8 cellular contexts compared by ENCODE assay signal in genomic region chr15:47717036-47717611, GRCh38. TPM values are rescaled to one million over a fixed set of nuclear protein-coding genes. Genes with fewer than 3 reads are reported as not detected.
A peak's percentile ranks its signal among the peaks of the same experiment; 100 is the strongest.
DNase-seq lines count a peak whose midpoint lies in the region; ATAC-seq, FAIRE-seq and TF ChIP-seq lines count a peak whose summit lies in the region.

Gene SEMA6D, plus strand, starts transcription at chr15:47717505. Its CDS starts 42,294 bp downstream, at chr15:47759799.

- H3K9me3 Mint-ChIP-seq in activated CD4-positive, alpha-beta memory T cell treated with anti-CD3 and anti-CD28 coated beads for 36 hours: no peaks in the 10 kb centered on the region

- H3K4me1 ChIP-seq in sigmoid colon: peaks cover 0 to 29% (median 19%) of the 10 kb centered on the region in 4 donors
- H3K4me1 ChIP-seq in Karpas-422 (ENCODE audit: low read length): no peaks in the 10 kb centered on the region

- H3K4me3 ChIP-seq in bronchial epithelial cell (ENCODE audit: low read depth, low read length): peak within 1 kb of the TSS; percentile 40
- H3K4me3 ChIP-seq in sigmoid colon: peak within 1 kb of the TSS; percentile 48 to 77 (median 70)
- no peak within 1 kb of the TSS for H3K4me3 ChIP-seq in Karpas-422 (ENCODE audit: low read length)

- TF ChIP-seq EP300 in sigmoid colon (IDR thresholded peaks at IDR 0.05): no peak

- DNase-seq in GM12891 (ENCODE audit: insufficient read length, low spot score) (peak; percentile 15), NCI-H2196 (lab: John Stamatoyannopoulos, UW; ENCODE audit: unreplicated experiment) (peak; percentile 51), bronchial epithelial cell (ENCODE audit: low read depth) (peak; percentile 50), iPS-NIHi7 (ENCODE audit: extremely low spot score) (peak; percentile 79), sigmoid colon (peak; percentile 77), Karpas-422 (no peak)
- DNase-seq in activated CD4-positive, alpha-beta memory T cell treated with anti-CD3 and anti-CD28 coated beads for 36 hours: no peak

- H3K27me3 Mint-ChIP-seq in activated CD4-positive, alpha-beta memory T cell treated with anti-CD3 and anti-CD28 coated beads for 36 hours: peaks cover 42% of the 10 kb centered on the region

- no peak within 1 kb of the TSS for H3K9ac ChIP-seq in Karpas-422 (ENCODE audit: low read length)

- no peak within 1 kb of the TSS for H3K4me3 Mint-ChIP-seq in activated CD4-positive, alpha-beta memory T cell treated with anti-CD3 and anti-CD28 coated beads for 36 hours

- H3K9me3 ChIP-seq in sigmoid colon (no peaks in the 10 kb centered on the region), Karpas-422 (ENCODE audit: low read length) (no peaks in the 10 kb centered on the region; the same call in 1 of the 2 replicates)

- no peak within 1 kb of the TSS for H2AFZ ChIP-seq in Karpas-422 (ENCODE audit: low read length)

- no peak within 1 kb of the TSS for H3K27ac Mint-ChIP-seq in activated CD4-positive, alpha-beta memory T cell treated with anti-CD3 and anti-CD28 coated beads for 36 hours

- peak; percentile 32 for TF ChIP-seq CTCF in bronchial epithelial cell (IDR thresholded peaks at IDR 0.05; ENCODE audit: insufficient read depth, low read length, severe bottlenecking)
- TF ChIP-seq CTCF in sigmoid colon (IDR thresholded peaks at IDR 0.05): peak in 1 of 4 experiments; percentile 35

- CTCF ChIA-PET in activated CD4-positive, alpha-beta memory T cell treated with anti-CD3 and anti-CD28 coated beads for 36 hours (lab: Charles Lee): no interaction called here

- ATAC-seq in HG02852 (IDR thresholded peaks at IDR 0.05; ENCODE audit: unreplicated experiment): no peak

- peak within 1 kb of the TSS; percentile 70 to 87 (median 81) for H3K27ac ChIP-seq in sigmoid colon
- no peak within 1 kb of the TSS for H3K27ac ChIP-seq in Karpas-422 (ENCODE audit: low read length)

- H3K36me3 ChIP-seq in bronchial epithelial cell (ENCODE audit: control insufficient read depth, insufficient read depth, low read length): no peaks in the 10 kb centered on the region
- no peaks in the 10 kb centered on the region for H3K36me3 ChIP-seq in sigmoid colon
- H3K36me3 ChIP-seq in Karpas-422 (ENCODE audit: insufficient read depth, low read length): no peaks in the 10 kb centered on the region

- 1% methylated on average over 40 of the region's 40 CpGs for WGBS in sigmoid colon, 2 donors

- no peaks in the 10 kb centered on the region for H3K79me2 ChIP-seq in Karpas-422 (ENCODE audit: low read length)

- no peaks in the 10 kb centered on the region for H4K20me1 ChIP-seq in Karpas-422 (ENCODE audit: insufficient read depth, low read depth, low read length)

- POLR2A ChIA-PET in activated CD4-positive, alpha-beta memory T cell treated with anti-CD3 and anti-CD28 coated beads for 36 hours (lab: Charles Lee): no interaction called here

- no peaks in the 10 kb centered on the region for H3K27me3 ChIP-seq in bronchial epithelial cell (ENCODE audit: control insufficient read depth, insufficient read depth, low read length)
- peaks cover 0 to 23% (median 0%) of the 10 kb centered on the region in 3 donors for H3K27me3 ChIP-seq in sigmoid colon
- H3K27me3 ChIP-seq in Karpas-422 (ENCODE audit: low read length): no peaks in the 10 kb centered on the region

- intact Hi-C loops in sigmoid colon (cut with DNase I): no loop called here
- intact Hi-C loops in activated CD4-positive, alpha-beta memory T cell treated with anti-CD3 and anti-CD28 coated beads for 36 hours (cut with micrococcal nuclease): no loop called here

- FAIRE-seq in GM12891 (lab: Jason Lieb, UNC) (no peak), bronchial epithelial cell (lab: Jason Lieb, UNC) (no peak)

- H3K36me3 Mint-ChIP-seq in activated CD4-positive, alpha-beta memory T cell treated with anti-CD3 and anti-CD28 coated beads for 36 hours: no peaks in the 10 kb centered on the region

- H3K4me2 ChIP-seq in Karpas-422 (ENCODE audit: low read depth, low read length, poor library complexity, severe bottlenecking): no peak within 1 kb of the TSS

- TF ChIP-seq POLR2A in GM12891 (IDR thresholded peaks at IDR 0.05; ENCODE audit: low read depth, low read length) (no peak), sigmoid colon (IDR thresholded peaks at IDR 0.05) (no peak)

- peaks cover 4% of the 10 kb centered on the region for H3K4me1 Mint-ChIP-seq in activated CD4-positive, alpha-beta memory T cell treated with anti-CD3 and anti-CD28 coated beads for 36 hours (ENCODE audit: low read depth)

- H3K9me2 ChIP-seq in Karpas-422 (replicated peaks; ENCODE audit: insufficient read depth, low read length): no peaks in the 10 kb centered on the region

TF ChIP-seq in GM12891, 5 proteins besides CTCF, POLR2A, EP300 and RAD21:
- TF ChIP-seq TAF1 (IDR thresholded peaks at IDR 0.05; ENCODE audit: low read depth, low read length) (no peak), POU2F2 (IDR thresholded peaks at IDR 0.05; ENCODE audit: low read depth, low read length) (no peak), PAX5 (IDR thresholded peaks at IDR 0.05; ENCODE audit: insufficient read depth, low read length, severe bottlenecking) (no peak), POLR2AphosphoS5 (IDR thresholded peaks at IDR 0.05; ENCODE audit: low read depth, low read length) (no peak), SPI1 (IDR thresholded peaks at IDR 0.05; ENCODE audit: low read depth, low read length) (no peak)
TF ChIP-seq in GM12891: peak in this region for 0.

RNA-seq across cellular contexts. Expression of gene SEMA6D, which starts in this region (rescaled TPM):
- 0.14 TPM for polyA plus RNA-seq in GM12891 (2012; ENCODE audit: low read depth, missing spikeins)
- total RNA-seq in bronchial epithelial cell: 0.64 and 2.6 TPM in 2 replicates
- total RNA-seq in sigmoid colon: 10 to 100 TPM in 1 of 4 donors, 1 to 10 TPM in 3; 5.6 to 12.5 (median 6.6) TPM
- 10 to 100 TPM in 1 of 3 donors, 1 to 10 TPM in 2; 2.4 to 10.4 (median 2.8) TPM for polyA plus RNA-seq in sigmoid colon
- total RNA-seq in activated CD4-positive, alpha-beta memory T cell treated with anti-CD3 and anti-CD28 coated beads for 36 hours: not detected
- total RNA-seq in Karpas-422 (2014; rRNA removed; shearing (Covaris generic); ENCODE audit: low replicate concordance): not detected in 2 replicates

Comparison
In these comparisons a context has a peak if more than half of its experiments do, and no peak if none do; other contexts are left out.
1. DNase-seq: peak in GM12891 (single experiment), NCI-H2196 (single experiment), bronchial epithelial cell (single experiment), iPS-NIHi7 (single experiment) and sigmoid colon (single experiment); none in activated CD4-positive, alpha-beta memory T cell treated with anti-CD3 and anti-CD28 coated beads for 36 hours (single experiment) and Karpas-422 (single experiment).